In genomic region chr22:17777717-17778044, GRCh38 we compare ENCODE assay signal across 10 cellular contexts. TPM values are rescaled to one million over a fixed set of nuclear protein-coding genes. Genes with fewer than 3 reads are reported as not detected.
DNase-seq lines count a peak whose midpoint lies in the region; ATAC-seq and TF ChIP-seq lines count a peak whose summit lies in the region.
"Had no signal": no experiment of that assay in that cellular context is flagged by ENCODE, and none has a peak within 500 bp of the region (broad histone marks: within the 10 kb centered on the region; RNA-seq: fewer than 3 reads in every experiment).

No MANE protein-coding gene starts in this region.

- dilution Hi-C loops in mammary epithelial cell (cut with HindIII; ENCODE audit: low sequenced_read_pairs), result no loop called here

- TF ChIP-seq CTCF in breast epithelium (IDR thresholded peaks at IDR 0.05), result no peak
- no peak for TF ChIP-seq CTCF in mammary epithelial cell (conservative IDR thresholded peaks at IDR 0.05 in 1 of 2, IDR thresholded peaks at IDR 0.05 in 1 of 2; ENCODE audit: extremely low read depth in 1 of 2, insufficient read depth in 1 of 2, low read depth in 1 of 2, low read length in 2 of 2)
- TF ChIP-seq CTCF in lung (IDR thresholded peaks at IDR 0.05; ENCODE audit: control extremely low read depth, extremely low read depth), result no peak
- no peak for TF ChIP-seq CTCF in tibial artery (IDR thresholded peaks at IDR 0.05)

- CTCF ChIA-PET in mammary epithelial cell (lab: Charles Lee; ENCODE audit: low non-redundant PET), result no interaction called here

- WGBS in mammary epithelial cell (ENCODE audit: low coverage, missing lambda C conversion rate), result 86% methylated on average over 6 of the region's 6 CpGs
- WGBS in lung, 2 donors, result 42 to 54% methylated on average over 6 of the region's 6 CpGs

- TF ChIP-seq POLR2A in breast epithelium (IDR thresholded peaks at IDR 0.05), result no peak

- no peaks in the 10 kb centered on the region for H3K9me3 Mint-ChIP-seq in activated T-helper 2 cell treated with anti-CD3 and anti-CD28 coated beads, Interferon-gamma antibody, Interleukin-2, Interleukin-4, amounts not matched to agents 10 μg/mL and 5 μg/mL and 100 μg/mL, durations not matched to agents 14 hours and 24 hours and 36 hours

- no peak overlapping the region for H3K9ac ChIP-seq in mammary epithelial cell (ENCODE audit: insufficient read depth, low read length)

- H3K27ac ChIP-seq in breast epithelium (peak overlapping the region; percentile 3 to 65), mammary epithelial cell (ENCODE audit: insufficient read depth, low read depth, low read length) (no peak overlapping the region), lung (ENCODE audit: low read depth in 1 of 2, low read length in 1 of 2) (peak overlapping the region in 1 of 2 donors; percentile 92), tibial artery (no peak overlapping the region)
- H3K27ac ChIP-seq: cardiac muscle cell had no signal

- H3K36me3 ChIP-seq in breast epithelium (no peaks in the 10 kb centered on the region), mammary epithelial cell (ENCODE audit: insufficient read depth, low read length) (no peaks in the 10 kb centered on the region), lung (ENCODE audit: control insufficient read depth in 2 of 2, insufficient read depth in 2 of 2, low read length in 2 of 2) (no peaks in the 10 kb centered on the region), tibial artery (no peaks in the 10 kb centered on the region)
- H3K36me3 ChIP-seq: cardiac muscle cell had no signal

- peaks cover 11% of the 10 kb centered on the region for H3K79me2 ChIP-seq in mammary epithelial cell (ENCODE audit: insufficient read depth, low read length)

- in situ Hi-C loops in mammary epithelial cell (cut with MboI; ENCODE audit: low sequenced_read_pairs in 2 of 2), result no loop called here

- no peaks in the 10 kb centered on the region for H3K27me3 ChIP-seq in breast epithelium
- no peaks in the 10 kb centered on the region for H3K27me3 ChIP-seq in mammary epithelial cell (ENCODE audit: insufficient read depth, low read length)
- no peaks in the 10 kb centered on the region for H3K27me3 ChIP-seq in lung (ENCODE audit: control insufficient read depth, insufficient read depth)
- H3K27me3 ChIP-seq in tibial artery, result peaks cover 0 to 35% of the 10 kb centered on the region in 2 donors
- H3K27me3 ChIP-seq: cardiac muscle cell had no signal

- peaks cover 3 to 8% of the 10 kb centered on the region in 2 donors for H3K4me1 ChIP-seq in breast epithelium
- peaks cover 28% of the 10 kb centered on the region for H3K4me1 ChIP-seq in mammary epithelial cell (ENCODE audit: insufficient read depth, low read length)
- peaks cover 0 to 18% of the 10 kb centered on the region in 2 donors for H3K4me1 ChIP-seq in lung (ENCODE audit: control insufficient read depth in 2 of 2, insufficient read depth in 2 of 2, low read length in 2 of 2)
- H3K4me1 ChIP-seq in tibial artery, result peaks cover 0 to 36% (median 22%) of the 10 kb centered on the region in 4 donors

- H3K27ac Mint-ChIP-seq in activated T-helper 2 cell treated with anti-CD3 and anti-CD28 coated beads, Interferon-gamma antibody, Interleukin-2, Interleukin-4, amounts not matched to agents 10 μg/mL and 5 μg/mL and 100 μg/mL, durations not matched to agents 14 hours and 24 hours and 36 hours, result peak overlapping the region; percentile 94

- H2AFZ ChIP-seq in mammary epithelial cell (ENCODE audit: low read depth, low read length), result no peak overlapping the region

- no peaks in the 10 kb centered on the region for H4K20me1 ChIP-seq in mammary epithelial cell (ENCODE audit: insufficient read depth, low read length)

- peak overlapping the region; percentile 88 for H3K4me3 Mint-ChIP-seq in activated T-helper 2 cell treated with anti-CD3 and anti-CD28 coated beads, Interferon-gamma antibody, Interleukin-2, Interleukin-4, amounts not matched to agents 10 μg/mL and 5 μg/mL and 100 μg/mL, durations not matched to agents 14 hours and 24 hours and 36 hours (ENCODE audit: low read depth)

- peak overlapping the region; percentile 27 to 61 (median 30) for H3K4me3 ChIP-seq in breast epithelium
- no peak overlapping the region for H3K4me3 ChIP-seq in mammary epithelial cell (replicated peaks in 1 of 3; ENCODE audit: insufficient read depth in 1 of 3, low read depth in 2 of 3, low read length in 3 of 3)
- H3K4me3 ChIP-seq in lung, result peak overlapping the region; percentile 24
- peak overlapping the region; percentile 21 to 27 for H3K4me3 ChIP-seq in tibial artery
- H3K4me3 ChIP-seq: cardiac muscle cell had no signal

- BruUV-seq in mammary epithelial cell (replicated peaks; lab: Mats Ljungman, UMichigan), result no TSS peak

- H3K4me1 Mint-ChIP-seq in activated T-helper 2 cell treated with anti-CD3 and anti-CD28 coated beads, Interferon-gamma antibody, Interleukin-2, Interleukin-4, amounts not matched to agents 10 μg/mL and 5 μg/mL and 100 μg/mL, durations not matched to agents 14 hours and 24 hours and 36 hours (ENCODE audit: low read depth), result peaks cover 59% of the 10 kb centered on the region

- H3K36me3 Mint-ChIP-seq in activated T-helper 2 cell treated with anti-CD3 and anti-CD28 coated beads, Interferon-gamma antibody, Interleukin-2, Interleukin-4, amounts not matched to agents 10 μg/mL and 5 μg/mL and 100 μg/mL, durations not matched to agents 14 hours and 24 hours and 36 hours (ENCODE audit: low read depth), result peaks cover 10% of the 10 kb centered on the region

- H3K4me2 ChIP-seq in mammary epithelial cell (ENCODE audit: insufficient read depth, low read depth, low read length), result no peak overlapping the region

- intact Hi-C loops in breast epithelium (cut with DNase I; ENCODE audit: low total_unique reads), result no loop called here
- intact Hi-C loops in mammary epithelial cell (cut with micrococcal nuclease), result no loop called here
- intact Hi-C loops in activated T-helper 2 cell treated with anti-CD3 and anti-CD28 coated beads, Interferon-gamma antibody, Interleukin-2, Interleukin-4, amounts not matched to agents 10 μg/mL and 5 μg/mL and 100 μg/mL, durations not matched to agents 14 hours and 24 hours and 36 hours (cut with micrococcal nuclease), result loop anchor here (1.0 to 10.0 kb wide), 2 partner anchors 10 to 703 kb away; no protein-coding TSS in a partner anchor
- intact Hi-C loops in tibial artery (cut with DNase I; ENCODE audit: low total_unique reads), result no loop called here

- no peak for ATAC-seq in lung (ENCODE audit: insufficient read depth, low FRiP score)
- no peak for ATAC-seq in GM21528 (IDR thresholded peaks at IDR 0.05; ENCODE audit: low FRiP score, unreplicated experiment)

- H3K27me3 Mint-ChIP-seq in activated T-helper 2 cell treated with anti-CD3 and anti-CD28 coated beads, Interferon-gamma antibody, Interleukin-2, Interleukin-4, amounts not matched to agents 10 μg/mL and 5 μg/mL and 100 μg/mL, durations not matched to agents 14 hours and 24 hours and 36 hours (ENCODE audit: low read depth), result peaks cover 7% of the 10 kb centered on the region

- H3K9me3 ChIP-seq in breast epithelium (no peaks in the 10 kb centered on the region), mammary epithelial cell (replicated peaks; ENCODE audit: insufficient read depth, low read length) (no peaks in the 10 kb centered on the region), lung (ENCODE audit: control insufficient read depth in 2 of 2, insufficient read depth in 1 of 2, low read length in 1 of 2) (peaks cover 0 to 3% of the 10 kb centered on the region in 2 donors), tibial artery (no peaks in the 10 kb centered on the region)

- DNase-seq in breast epithelium (ENCODE audit: low spot score in 2 of 2) (no peak), mammary epithelial cell (no peak), lung (ENCODE audit: low spot score) (no peak), tibial artery (no peak), C1 segment of cervical spinal cord (lab: John Stamatoyannopoulos, UW) (no peak), SK-N-DZ (ENCODE audit: low spot score) (no peak)
- DNase-seq in activated T-helper 2 cell treated with anti-CD3 and anti-CD28 coated beads, Interferon-gamma antibody, Interleukin-2, Interleukin-4, amounts not matched to agents 10 μg/mL and 5 μg/mL and 100 μg/mL, durations not matched to agents 14 hours and 24 hours and 36 hours (ENCODE audit: low spot score), result no peak
- DNase-seq: IMR-90 had no signal

RNA-seq across cellular contexts. Expression of gene BID, which starts 3.4 kb away (rescaled TPM):
- total RNA-seq in breast epithelium, result 10 to 100 TPM; 25.9 to 35.7 (median 29.0) TPM
- total RNA-seq in mammary epithelial cell, result 10 to 100 TPM; 12.3 to 25.4 TPM
- 74.2 TPM for polyA plus RNA-seq in mammary epithelial cell
- 30.1 TPM for polyA minus RNA-seq in mammary epithelial cell
- 11.5 and 14.3 TPM in 2 replicates for total RNA-seq in activated T-helper 2 cell treated with anti-CD3 and anti-CD28 coated beads, Interferon-gamma antibody, Interleukin-2, Interleukin-4, amounts not matched to agents 10 μg/mL and 5 μg/mL and 100 μg/mL, durations not matched to agents 14 hours and 24 hours and 36 hours
- 10 to 100 TPM; 37.4 to 37.6 TPM for total RNA-seq in lung
- 100 to 1,000 TPM in 1 of 2 donors, 10 to 100 TPM in 1; 13.1 to 179 TPM for polyA plus RNA-seq in lung
- 91.3 and 98.4 TPM in 2 replicates for polyA plus RNA-seq in SK-N-DZ (2014; cell fraction: cytosol; rRNA removed)
- polyA plus RNA-seq in SK-N-DZ (2014; cell fraction: nucleus; rRNA removed), result 69.5 and 119 TPM in 2 replicates

Comparison
In these comparisons a context has a peak if more than half of its experiments do, and no peak if none do; other contexts are left out.
1. H3K27ac ChIP-seq: peak in breast epithelium (2 of 2); none in mammary epithelial cell (single experiment) and tibial artery (0 of 2).
2. H3K4me3 ChIP-seq: peak in breast epithelium (3 of 3), lung (single experiment) and tibial artery (2 of 2); none in mammary epithelial cell (0 of 3).